Comparison of ENCODE assay signal across 16 cellular contexts in the genomic region with DNA sequence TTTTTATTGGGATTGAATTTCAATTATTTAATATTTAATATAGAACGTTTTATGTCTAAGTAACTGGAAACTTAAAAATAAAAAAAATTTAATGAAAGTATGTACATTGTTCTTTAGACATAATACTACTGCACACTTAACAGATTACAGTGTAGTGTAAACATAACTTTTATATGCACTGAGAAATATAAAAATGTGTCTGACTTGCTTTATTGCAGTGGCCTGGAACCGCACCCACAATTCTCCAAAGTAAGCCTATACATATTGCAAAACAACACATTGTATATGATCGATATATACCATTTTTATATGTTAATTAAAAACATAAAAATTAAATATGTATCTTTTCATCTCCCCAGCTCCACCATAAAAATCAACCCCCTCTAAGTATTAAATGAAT. TPM values are rescaled to one million over a fixed set of nuclear protein-coding genes. Genes with fewer than 3 reads are reported as not detected.
DNase-seq lines count a peak whose midpoint lies in the region; ATAC-seq and TF ChIP-seq lines count a peak whose summit lies in the region.
"Had no signal": no experiment of that assay in that cellular context is flagged by ENCODE, and none has a peak within 500 bp of the region (broad histone marks: within the 10 kb centered on the region; RNA-seq: fewer than 3 reads in every experiment).

No MANE protein-coding gene starts in this region.

- no peaks in the 10 kb centered on the region for H3K27me3 ChIP-seq in dorsolateral prefrontal cortex
- no peaks in the 10 kb centered on the region for H3K27me3 ChIP-seq in muscle layer of colon (ENCODE audit: control insufficient read depth in 1 of 2, insufficient read depth in 2 of 2, low read length in 2 of 2)
- no peaks in the 10 kb centered on the region for H3K27me3 ChIP-seq in subcutaneous abdominal adipose tissue (ENCODE audit: control insufficient read depth in 5 of 5, insufficient read depth in 4 of 5, low read length in 5 of 5)
- H3K27me3 ChIP-seq: neutrophil, SJCRH30 had no signal

- peak overlapping the region; percentile 43 for H3K27ac Mint-ChIP-seq in activated naive CD4-positive, alpha-beta T cell treated with anti-CD3 and anti-CD28 coated beads, Interleukin-2, amount 50 U/mL, for 24 hours
- H3K27ac Mint-ChIP-seq: activated T-helper 2 cell treated with anti-CD3 and anti-CD28 coated beads, Interferon-gamma antibody, Interleukin-2, Interleukin-4, amounts not matched to agents 10 μg/mL and 5 μg/mL and 100 μg/mL, durations not matched to agents 14 hours and 24 hours and 36 hours had no signal

- H3K4me3 ChIP-seq in dorsolateral prefrontal cortex (peak overlapping the region in 29 of 59 donors; percentile 4 to 38 (median 24)), muscle layer of colon (ENCODE audit: low read depth in 1 of 2, low read length in 2 of 2) (no peak overlapping the region), subcutaneous abdominal adipose tissue (ENCODE audit: low read depth in 1 of 5, low read length in 5 of 5) (no peak overlapping the region)
- H3K4me3 ChIP-seq: SJCRH30 had no signal

- H3K27ac ChIP-seq in dorsolateral prefrontal cortex: peak overlapping the region in 55 of 59 donors; percentile 13 to 96 (median 83)
- H3K27ac ChIP-seq in muscle layer of colon (ENCODE audit: low read depth, low read length): peak overlapping the region; percentile 75
- H3K27ac ChIP-seq in subcutaneous abdominal adipose tissue (ENCODE audit: low read depth, low read length): peak overlapping the region; percentile 31
- H3K27ac ChIP-seq: SJCRH30 had no signal

- H3K36me3 ChIP-seq in muscle layer of colon (ENCODE audit: insufficient read depth, low read length): no peaks in the 10 kb centered on the region
- no peaks in the 10 kb centered on the region for H3K36me3 ChIP-seq in subcutaneous abdominal adipose tissue (ENCODE audit: control insufficient read depth in 5 of 5, insufficient read depth in 5 of 5, low read length in 5 of 5)
- H3K36me3 ChIP-seq: neutrophil, SJCRH30 had no signal

- H3K4me3 Mint-ChIP-seq in activated naive CD4-positive, alpha-beta T cell treated with anti-CD3 and anti-CD28 coated beads, Interleukin-2, amount 50 U/mL, for 24 hours: peak overlapping the region; percentile 19

- TF ChIP-seq CTCF in dorsolateral prefrontal cortex (IDR thresholded peaks at IDR 0.05 in 54 of 56, conservative IDR thresholded peaks at IDR 0.05 in 2 of 56; ENCODE audit: low read depth in 1 of 56, partially characterized antibody in 56 of 56): no peak

- H3K9me3 Mint-ChIP-seq in activated naive CD4-positive, alpha-beta T cell treated with anti-CD3 and anti-CD28 coated beads, Interleukin-2, amount 50 U/mL, for 24 hours: no peaks in the 10 kb centered on the region

- intact Hi-C loops in dorsolateral prefrontal cortex (cut with DNase I): no loop called here

- H3K9me3 ChIP-seq in muscle layer of colon (ENCODE audit: low read length) (no peaks in the 10 kb centered on the region), subcutaneous abdominal adipose tissue (ENCODE audit: control insufficient read depth in 5 of 5, low read length in 5 of 5) (no peaks in the 10 kb centered on the region)
- H3K9me3 ChIP-seq: neutrophil, SJCRH30 had no signal

- peaks cover 6% of the 10 kb centered on the region for H3K36me3 Mint-ChIP-seq in activated naive CD4-positive, alpha-beta T cell treated with anti-CD3 and anti-CD28 coated beads, Interleukin-2, amount 50 U/mL, for 24 hours

- H3K4me1 Mint-ChIP-seq in activated naive CD4-positive, alpha-beta T cell treated with anti-CD3 and anti-CD28 coated beads, Interleukin-2, amount 50 U/mL, for 24 hours: peaks cover 26% of the 10 kb centered on the region

- H3K4me1 ChIP-seq in muscle layer of colon (ENCODE audit: insufficient read depth, low read length): peaks cover 49% of the 10 kb centered on the region
- H3K4me1 ChIP-seq in subcutaneous abdominal adipose tissue (ENCODE audit: control insufficient read depth in 5 of 5, insufficient read depth in 5 of 5, low read length in 5 of 5): peaks cover 5 to 56% (median 43%) of the 10 kb centered on the region in 5 donors
- H3K4me1 ChIP-seq: SJCRH30 had no signal

- DNase-seq in activated naive CD4-positive, alpha-beta T cell (lab: John Stamatoyannopoulos, UW): no peak
- DNase-seq in dorsolateral prefrontal cortex: no peak
- no peak for DNase-seq in occipital lobe (lab: John Stamatoyannopoulos, UW)
- DNase-seq in stimulated activated CD4-positive, alpha-beta T cell treated with anti-CD3 and anti-CD28 coated beads, Interleukin-4, amount 100 ng/mL, for 24 hours: no peak
- DNase-seq: 8988T, aorta, GF-D8, mesendoderm, T-helper 2 cell had no signal

- H3K9ac ChIP-seq in muscle layer of colon (ENCODE audit: low read length): no peak overlapping the region
- H3K9ac ChIP-seq in subcutaneous abdominal adipose tissue (ENCODE audit: low read length in 5 of 5): no peak overlapping the region

- H3K27me3 Mint-ChIP-seq in activated naive CD4-positive, alpha-beta T cell treated with anti-CD3 and anti-CD28 coated beads, Interleukin-2, amount 50 U/mL, for 24 hours: no peaks in the 10 kb centered on the region

- no peak for ATAC-seq in GM19395 (IDR thresholded peaks at IDR 0.05; ENCODE audit: unreplicated experiment)

RNA-seq across cellular contexts. Expression of a gene that starts 42.8 kb away (rescaled TPM):
- total RNA-seq in dorsolateral prefrontal cortex (100 to 1,000 TPM in 61 of 120 experiments, 10 to 100 TPM in 59; 36.8 to 141 (median 101) TPM), occipital lobe (38.2 TPM)

Comparison
In these comparisons a context has a peak if more than half of its experiments do, and no peak if none do; other contexts are left out.
1. H3K27ac ChIP-seq: peak in every context shown above with its lines; median percentile 83 in dorsolateral prefrontal cortex; 75 in muscle layer of colon; 31 in subcutaneous abdominal adipose tissue.